ENCODE assay signal across 19 cellular contexts in genomic region chr14:66139432-66139831, GRCh38.
"Had no signal": no experiment of that assay in that cellular context is flagged by ENCODE, and none has a peak within 500 bp of the region (broad histone marks: within the 10 kb centered on the region; RNA-seq: fewer than 3 reads in every experiment).

No MANE protein-coding gene starts in this region.

- H3K9me3 ChIP-seq: mucosa of descending colon, ovary, spleen, suprapubic skin, thoracic aorta, tibial artery, upper lobe of right lung had no signal

- H3K36me3 ChIP-seq: ovary, spleen, suprapubic skin, thoracic aorta, tibial artery, upper lobe of right lung had no signal

- FAIRE-seq: small intestine, urothelium cell line had no signal

- H3K27me3 ChIP-seq: hepatocyte, ovary, suprapubic skin, tibial artery, upper lobe of right lung had no signal

- H3K4me1 ChIP-seq: suprapubic skin, tibial artery, upper lobe of right lung had no signal

- ATAC-seq: left lobe of liver; mucosa of descending colon; natural killer cell treated with Interleukin-12 subunit alpha and Interleukin-12 subunit beta and Interleukin-15 and Interleukin-18, amount 100 ng/mL, for 72 hours; sciatic nerve; stimulated activated effector memory CD8-positive, alpha-beta T cell treated with anti-CD3 and anti-CD28 coated beads, Interleukin-12 subunit alpha, Interleukin-12 subunit beta, amount 100 ng/mL, for 72 hours; upper lobe of right lung had no signal

- H3K79me2 ChIP-seq: hepatocyte had no signal

- H2AFZ ChIP-seq: hepatocyte had no signal

- H3K27ac ChIP-seq: hepatocyte, ovary, spleen, suprapubic skin, thoracic aorta, tibial artery, upper lobe of right lung had no signal

- H3K4me2 ChIP-seq: hepatocyte had no signal

- H3K4me3 ChIP-seq: hepatocyte, mucosa of descending colon, ovary, spleen, suprapubic skin, thoracic aorta, tibial artery, upper lobe of right lung had no signal

- DNase-seq: islet precursor cell; midbrain; mucosa of descending colon; ovary; right cardiac atrium; small intestine; spleen; stimulated activated CD4-positive, alpha-beta T cell treated with anti-CD3 and anti-CD28 coated beads, Interleukin-4, amount 100 ng/mL, for 24 hours; tibial artery; trophoblast cell; upper lobe of right lung had no signal
